1 cellular context compared by ENCODE assay signal in genomic region chr16:83971165-83972130, GRCh38.
TF ChIP-seq lines count a peak whose summit lies in the region.

No MANE protein-coding gene starts in this region.

TF ChIP-seq in HepG2, 621 proteins besides CTCF, POLR2A, EP300 and RAD21:
- TF ChIP-seq ZNF850 (CRISPR knock-in tag; conservative IDR thresholded peaks at IDR 0.05) (no peak), HNF4A (CRISPR knock-in tag; IDR thresholded peaks at IDR 0.05) (peak; percentile 19; the same call in 1 of the 2 replicates), TBX2 (CRISPR knock-in tag; IDR thresholded peaks at IDR 0.05; ENCODE audit: borderline replicate concordance) (peak; percentile 21; the same call in 1 of the 2 replicates), DRAP1 (CRISPR knock-in tag; IDR thresholded peaks at IDR 0.05) (no peak), GPN1 (CRISPR knock-in tag; IDR thresholded peaks at IDR 0.05; ENCODE audit: borderline replicate concordance) (no peak), ZNF687 (CRISPR knock-in tag; IDR thresholded peaks at IDR 0.05) (peak; percentile 20; the same call in 1 of the 2 replicates), SRY (CRISPR knock-in tag; IDR thresholded peaks at IDR 0.05) (0 out of 2 replicates have a peak, but pooled peaks have one; percentile 61), ISX (CRISPR knock-in tag; conservative IDR thresholded peaks at IDR 0.05) (no peak), EED (CRISPR knock-in tag; IDR thresholded peaks at IDR 0.05) (0 out of 2 replicates have a peak, but pooled peaks have one; percentile 22), ISL2 (CRISPR knock-in tag; IDR thresholded peaks at IDR 0.05) (no peak), REST (IDR thresholded peaks at IDR 0.05; ENCODE audit: borderline replicate concordance in 1 of 2, low read depth in 1 of 2, low read length in 2 of 2) (no peak), ZNF512 (CRISPR knock-in tag; IDR thresholded peaks at IDR 0.05) (no peak), KLF12 (CRISPR knock-in tag; IDR thresholded peaks at IDR 0.05; ENCODE audit: borderline replicate concordance) (no peak), ZFP91 (CRISPR knock-in tag; IDR thresholded peaks at IDR 0.05; ENCODE audit: borderline replicate concordance) (peak; percentile 26; the same call in 1 of the 2 replicates), MNT (IDR thresholded peaks at IDR 0.05) (0 out of 2 replicates have a peak, but pooled peaks have one; percentile 16)
